In the genomic region with DNA sequence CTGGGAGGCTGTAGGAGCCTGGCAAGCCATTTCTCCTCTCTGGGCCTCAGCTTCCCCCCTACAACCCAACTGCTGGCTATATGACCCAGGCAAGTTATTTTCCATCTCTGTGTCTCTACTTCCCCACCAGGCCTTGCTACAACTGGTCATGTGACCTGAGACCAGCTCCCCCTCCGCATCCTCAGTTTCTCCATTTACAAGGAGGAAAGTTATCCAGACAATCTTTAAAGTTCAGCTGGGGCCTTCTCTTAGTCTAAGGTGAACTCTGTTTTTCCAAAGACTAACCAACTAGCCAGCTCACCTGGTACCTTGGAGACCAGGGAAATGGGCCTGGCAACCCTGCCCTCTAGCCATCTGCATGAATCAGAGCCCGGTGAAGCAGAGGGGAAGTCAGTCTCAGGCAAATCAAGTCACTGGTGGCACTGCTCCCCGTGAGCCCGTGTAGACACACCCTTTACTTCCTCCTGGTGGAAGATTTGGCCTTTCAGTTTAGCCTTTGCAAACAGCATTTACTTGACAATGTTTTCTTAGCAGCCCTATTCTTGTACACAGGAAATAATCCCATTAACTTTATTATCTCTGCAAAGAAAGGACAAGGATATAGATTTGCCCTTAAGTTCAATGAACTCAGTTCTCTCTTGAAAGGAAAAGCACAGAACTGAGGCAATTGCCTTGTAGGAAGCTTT, we compare ENCODE assay signal across 9 cellular contexts.
DNase-seq lines count a peak whose midpoint lies in the region; ATAC-seq and TF ChIP-seq lines count a peak whose summit lies in the region.
"Had no signal": no experiment of that assay in that cellular context is flagged by ENCODE, and none has a peak within 500 bp of the region (broad histone marks: within the 10 kb centered on the region; RNA-seq: fewer than 3 reads in every experiment).

No MANE protein-coding gene starts in this region.

- H3K36me3 Mint-ChIP-seq in CD14-positive monocyte, result no peaks in the 10 kb centered on the region
- no peaks in the 10 kb centered on the region for H3K36me3 Mint-ChIP-seq in WTC11
- H3K36me3 Mint-ChIP-seq in naive thymus-derived CD8-positive, alpha-beta T cell, result no peaks in the 10 kb centered on the region

- no peaks in the 10 kb centered on the region for H3K9me3 ChIP-seq in Karpas-422 (ENCODE audit: low read length)
- no peaks in the 10 kb centered on the region for H3K9me3 ChIP-seq in mesenchymal stem cell (ENCODE audit: control insufficient read depth, low read length)

- no peaks in the 10 kb centered on the region for H3K9me2 ChIP-seq in Karpas-422 (replicated peaks; ENCODE audit: insufficient read depth, low read length)

- H3K4me3 ChIP-seq in Karpas-422 (ENCODE audit: low read length) (no peak overlapping the region), mesenchymal stem cell (ENCODE audit: insufficient read depth in 1 of 2, low read depth in 1 of 2, low read length in 2 of 2) (no peak overlapping the region)

- H3K27me3 Mint-ChIP-seq in CD14-positive monocyte (ENCODE audit: low read depth in 3 of 3), result peaks cover 9 to 13% (median 12%) of the 10 kb centered on the region in 3 donors
- no peaks in the 10 kb centered on the region for H3K27me3 Mint-ChIP-seq in WTC11 (ENCODE audit: low read depth)
- no peaks in the 10 kb centered on the region for H3K27me3 Mint-ChIP-seq in naive thymus-derived CD8-positive, alpha-beta T cell

- H2BK120ac ChIP-seq in mesenchymal stem cell (ENCODE audit: low read depth, low read length), result no peak overlapping the region

- H3K36me3 ChIP-seq in Karpas-422 (ENCODE audit: insufficient read depth, low read length) (no peaks in the 10 kb centered on the region), mesenchymal stem cell (ENCODE audit: control insufficient read depth in 1 of 2, insufficient read depth in 2 of 2, low read depth in 1 of 2, low read length in 2 of 2) (no peaks in the 10 kb centered on the region)

- TF ChIP-seq CTCF in CD14-positive monocyte (IDR thresholded peaks at IDR 0.05) (peak; percentile 9), WTC11 (IDR thresholded peaks at IDR 0.05) (no peak)

- H3K18ac ChIP-seq in mesenchymal stem cell (ENCODE audit: low read depth in 1 of 2, low read length in 2 of 2), result no peak overlapping the region

- H3K4me2 ChIP-seq in Karpas-422 (ENCODE audit: low read depth, low read length, poor library complexity, severe bottlenecking) (no peak overlapping the region), mesenchymal stem cell (ENCODE audit: low read length, poor library complexity, severe bottlenecking) (no peak overlapping the region)

- no peaks in the 10 kb centered on the region for H3K79me1 ChIP-seq in mesenchymal stem cell (replicated peaks; ENCODE audit: low read length, poor library complexity, severe bottlenecking)

- H3K4me3 Mint-ChIP-seq in CD14-positive monocyte, result no peak overlapping the region
- H3K4me3 Mint-ChIP-seq in WTC11, result no peak overlapping the region
- H3K4me3 Mint-ChIP-seq in naive thymus-derived CD8-positive, alpha-beta T cell, result no peak overlapping the region

- CTCF ChIA-PET in WTC11 (lab: Charles Lee), result interaction anchor here (0.5 to 2.6 kb wide), 10 partner anchors 14 to 218 kb away, joined by 3 to 17 read pairs (median 6); no protein-coding TSS in a partner anchor

- H3K23ac ChIP-seq in mesenchymal stem cell (ENCODE audit: low read length in 2 of 2), result no peak overlapping the region

- peak overlapping the region in 1 of 2 experiments; percentile 42 for H3K4ac ChIP-seq in mesenchymal stem cell (ENCODE audit: low read depth in 1 of 2, low read length in 2 of 2)

- ATAC-seq in WTC11 (no peak), GM19351 (IDR thresholded peaks at IDR 0.05; ENCODE audit: unreplicated experiment) (no peak), GM18502 (IDR thresholded peaks at IDR 0.05; ENCODE audit: poor library complexity, unreplicated experiment) (no peak)
- ATAC-seq in naive thymus-derived CD8-positive, alpha-beta T cell, result no peak

- no peak overlapping the region for H4K91ac ChIP-seq in mesenchymal stem cell (ENCODE audit: low read length)

- no peak overlapping the region for H2BK12ac ChIP-seq in mesenchymal stem cell (ENCODE audit: low read length in 2 of 2)

- H3K9ac ChIP-seq in Karpas-422 (ENCODE audit: low read length) (no peak overlapping the region), mesenchymal stem cell (ENCODE audit: low read length) (no peak overlapping the region)

- 88% methylated on average over 4 of the region's 4 CpGs for WGBS in mesenchymal stem cell

- no peaks in the 10 kb centered on the region for H3K79me2 ChIP-seq in Karpas-422 (ENCODE audit: low read length)

- H3K4me1 ChIP-seq in Karpas-422 (ENCODE audit: low read length) (no peaks in the 10 kb centered on the region), mesenchymal stem cell (ENCODE audit: control insufficient read depth, insufficient read depth, low read depth, low read length) (peaks cover 26% of the 10 kb centered on the region)

- H3K27me3 ChIP-seq in Karpas-422 (ENCODE audit: low read length), result no peaks in the 10 kb centered on the region
- no peaks in the 10 kb centered on the region for H3K27me3 ChIP-seq in mesenchymal stem cell (ENCODE audit: control insufficient read depth in 1 of 2, insufficient read depth in 1 of 2, low read length in 2 of 2)

- H2BK5ac ChIP-seq in mesenchymal stem cell (ENCODE audit: low read depth, low read length, poor library complexity, severe bottlenecking), result no peak overlapping the region

- H3K14ac ChIP-seq in mesenchymal stem cell (ENCODE audit: low read length in 2 of 2), result no peak overlapping the region

- POLR2A ChIA-PET in WTC11 (lab: Charles Lee), result interaction anchor here (0.8 to 2.5 kb wide), 8 partner anchors 10 to 157 kb away, joined by 3 to 22 read pairs (median 4); partner anchors contain the start of gene VEGFA
- POLR2A ChIA-PET in naive thymus-derived CD8-positive, alpha-beta T cell (lab: Charles Lee), result no interaction called here

- peak overlapping the region; percentile 14 for H4K8ac ChIP-seq in mesenchymal stem cell (ENCODE audit: low read length)

- H3K27ac Mint-ChIP-seq in CD14-positive monocyte (peak overlapping the region in 5 of 7 donors; percentile 3 to 66 (median 43)), WTC11 (no peak overlapping the region)
- peak overlapping the region in 5 of 10 donors; percentile 9 to 81 (median 41) for H3K27ac Mint-ChIP-seq in naive thymus-derived CD8-positive, alpha-beta T cell

- H3K9me3 Mint-ChIP-seq in CD14-positive monocyte (peaks cover 0 to 3% (median 0%) of the 10 kb centered on the region in 7 donors), WTC11 (no peaks in the 10 kb centered on the region)
- H3K9me3 Mint-ChIP-seq in naive thymus-derived CD8-positive, alpha-beta T cell, result no peaks in the 10 kb centered on the region

- DNase-seq in CD14-positive monocyte (ENCODE audit: low spot score) (peak; percentile 77), Karpas-422 (peak; percentile 43), WTC11 (ENCODE audit: low spot score) (no peak), mesenchymal stem cell (no peak), NCI-H1092 treated with DMSO at 0.1 percent for 48 hours (lab: John Stamatoyannopoulos, UW) (no peak)
- DNase-seq in naive thymus-derived CD8-positive, alpha-beta T cell, result no peak
- DNase-seq: activated naive CD4-positive, alpha-beta T cell treated with Interleukin-2 at 50 U/mL for 16 hours had no signal

- no peak overlapping the region for H2BK15ac ChIP-seq in mesenchymal stem cell (ENCODE audit: low read depth, poor library complexity, severe bottlenecking)

- H2AFZ ChIP-seq in Karpas-422 (ENCODE audit: low read length) (no peak overlapping the region), mesenchymal stem cell (ENCODE audit: low read depth, low read length) (no peak overlapping the region)

- intact Hi-C loops in CD14-positive monocyte (cut with micrococcal nuclease), result no loop called here

- peak overlapping the region; percentile 47 for H2AK5ac ChIP-seq in mesenchymal stem cell (ENCODE audit: low read length, severe bottlenecking)

- H3K27ac ChIP-seq in Karpas-422 (ENCODE audit: low read length) (no peak overlapping the region), mesenchymal stem cell (ENCODE audit: low read length, poor library complexity, severe bottlenecking) (no peak overlapping the region)

- H3K4me1 Mint-ChIP-seq in CD14-positive monocyte (peaks cover 32% of the 10 kb centered on the region), WTC11 (peaks cover 18% of the 10 kb centered on the region)
- peaks cover 21 to 41% (median 35%) of the 10 kb centered on the region in 4 donors for H3K4me1 Mint-ChIP-seq in naive thymus-derived CD8-positive, alpha-beta T cell

- 0 out of 2 replicates have a peak, but pooled peaks cover 3% of the 10 kb centered on the region for H4K20me1 ChIP-seq in Karpas-422 (ENCODE audit: insufficient read depth, low read depth, low read length)

TF ChIP-seq in WTC11, 78 proteins besides CTCF, POLR2A, EP300 and RAD21:
- 0 out of 2 replicates have a peak, but pooled peaks have one; percentile 15 for TF ChIP-seq CREM (CRISPR knock-in tag; IDR thresholded peaks at IDR 0.05)
- TF ChIP-seq, protein P1, sequence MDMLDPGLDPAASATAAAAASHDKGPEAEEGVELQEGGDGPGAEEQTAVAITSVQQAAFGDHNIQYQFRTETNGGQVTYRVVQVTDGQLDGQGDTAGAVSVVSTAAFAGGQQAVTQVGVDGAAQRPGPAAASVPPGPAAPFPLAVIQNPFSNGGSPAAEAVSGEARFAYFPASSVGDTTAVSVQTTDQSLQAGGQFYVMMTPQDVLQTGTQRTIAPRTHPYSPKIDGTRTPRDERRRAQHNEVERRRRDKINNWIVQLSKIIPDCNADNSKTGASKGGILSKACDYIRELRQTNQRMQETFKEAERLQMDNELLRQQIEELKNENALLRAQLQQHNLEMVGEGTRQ (CRISPR knock-in tag; IDR thresholded peaks at IDR 0.05), result no peak

Comparison
In these comparisons a context has a peak if more than half of its experiments do, and no peak if none do; other contexts are left out.
1. DNase-seq: peak in CD14-positive monocyte (single experiment) and Karpas-422 (single experiment); none in WTC11 (single experiment), mesenchymal stem cell (single experiment), NCI-H1092 treated with DMSO at 0.1 percent for 48 hours (single experiment) and naive thymus-derived CD8-positive, alpha-beta T cell (0 of 10).